22 cellular contexts compared by ENCODE assay signal in genomic region chr1:163176797-163177196, GRCh38. TPM values are rescaled to one million over a fixed set of nuclear protein-coding genes. Genes with fewer than 3 reads are reported as not detected.
A peak's percentile ranks its signal among the peaks of the same experiment; 100 is the strongest.
DNase-seq lines count a peak whose midpoint lies in the region; ATAC-seq and TF ChIP-seq lines count a peak whose summit lies in the region.
"Had no signal": no experiment of that assay in that cellular context is flagged by ENCODE, and none has a peak within 500 bp of the region (broad histone marks: within the 10 kb centered on the region; RNA-seq: fewer than 3 reads in every experiment).

No MANE protein-coding gene starts in this region.

- TF ChIP-seq CTCF in SK-N-SH (IDR thresholded peaks at IDR 0.05) (no peak), ascending aorta (IDR thresholded peaks at IDR 0.05) (no peak), tibial artery (IDR thresholded peaks at IDR 0.05) (no peak), esophagus muscularis mucosa (IDR thresholded peaks at IDR 0.05) (no peak), coronary artery (IDR thresholded peaks at IDR 0.05) (no peak)

- no peak for TF ChIP-seq RAD21 in SK-N-SH (IDR thresholded peaks at IDR 0.05; ENCODE audit: low read length)

- no peak for ATAC-seq in SK-N-SH treated with all-trans-retinoic acid at 6 μM for 48 hours
- ATAC-seq: A549 had no signal

- DNase-seq in SK-N-SH = no peak
- DNase-seq in ascending aorta (ENCODE audit: low spot score in 2 of 2) = no peak
- no peak for DNase-seq in tibial artery
- no peak for DNase-seq in esophagus muscularis mucosa (ENCODE audit: extremely low spot score)
- no peak for DNase-seq in NCI-H1436 (lab: John Stamatoyannopoulos, UW)
- DNase-seq in coronary artery (ENCODE audit: low spot score) = no peak
- DNase-seq: 8988T; ACHN; AML-193; BE2C; Calu3; CD4-positive, alpha-beta T cell; COR-L47; DMS153; DND-41; GM23248; H7; HCEC 1CT had no signal

- H3K4me3 ChIP-seq in SK-N-SH (ENCODE audit: low read depth in 2 of 2, low read length in 1 of 2) (no peak overlapping the region), ascending aorta (peak overlapping the region in 1 of 2 donors; percentile 56), tibial artery (no peak overlapping the region), esophagus muscularis mucosa (no peak overlapping the region), coronary artery (no peak overlapping the region)
- H3K4me3 ChIP-seq: A549; BLaER1 treated with 17β-estradiol and CSF1 and Interleukin-3, amounts not matched to agents 10 nM and 100 nM; GM23248 had no signal

- peak in 1 of 2 experiments; percentile 24; a peak in 1 of 4 replicates for TF ChIP-seq EP300 in SK-N-SH (IDR thresholded peaks at IDR 0.05; ENCODE audit: borderline replicate concordance in 1 of 2, low read depth in 1 of 2, low read length in 1 of 2)
- TF ChIP-seq EP300 in esophagus muscularis mucosa (IDR thresholded peaks at IDR 0.05) = no peak

- H3K4me1 ChIP-seq in SK-N-SH (ENCODE audit: control insufficient read depth in 1 of 2, insufficient read depth in 2 of 2, low read depth in 1 of 2, low read length in 1 of 2) = peaks cover 34 to 57% of the 10 kb centered on the region in 2 experiments
- peaks cover 0 to 45% of the 10 kb centered on the region in 2 donors for H3K4me1 ChIP-seq in ascending aorta
- H3K4me1 ChIP-seq in tibial artery = peaks cover 0 to 98% (median 18%) of the 10 kb centered on the region in 4 donors
- peaks cover 0 to 37% (median 34%) of the 10 kb centered on the region in 4 donors for H3K4me1 ChIP-seq in esophagus muscularis mucosa
- H3K4me1 ChIP-seq: BLaER1 treated with 17β-estradiol and CSF1 and Interleukin-3, amounts not matched to agents 10 nM and 100 nM had no signal

- peaks cover 30% of the 10 kb centered on the region for H3K79me2 ChIP-seq in SK-N-SH (ENCODE audit: insufficient read depth)

- H3K9ac ChIP-seq in SK-N-SH = no peak overlapping the region
- H3K9ac ChIP-seq: BLaER1 treated with 17β-estradiol and CSF1 and Interleukin-3, amounts not matched to agents 10 nM and 100 nM; GM23248 had no signal

- H3K27me3 ChIP-seq in SK-N-SH (ENCODE audit: insufficient read depth) (no peaks in the 10 kb centered on the region), ascending aorta (no peaks in the 10 kb centered on the region), tibial artery (no peaks in the 10 kb centered on the region), esophagus muscularis mucosa (no peaks in the 10 kb centered on the region)
- H3K27me3 ChIP-seq: BE2C; BLaER1 treated with 17β-estradiol and CSF1 and Interleukin-3, amounts not matched to agents 10 nM and 100 nM had no signal

- H2AFZ ChIP-seq in SK-N-SH (ENCODE audit: low read depth) = no peak overlapping the region
- H2AFZ ChIP-seq: GM23248 had no signal

- TF ChIP-seq POLR2A in esophagus muscularis mucosa (IDR thresholded peaks at IDR 0.05; ENCODE audit: low read depth) = no peak

- H3K9me2 ChIP-seq in SK-N-SH = no peaks in the 10 kb centered on the region

- H3K36me3 ChIP-seq in SK-N-SH (replicated peaks in 1 of 2; ENCODE audit: control insufficient read depth in 1 of 2, insufficient read depth in 2 of 2, low read length in 1 of 2) (peaks cover 3 to 16% of the 10 kb centered on the region in 2 experiments), ascending aorta (no peaks in the 10 kb centered on the region), tibial artery (no peaks in the 10 kb centered on the region), esophagus muscularis mucosa (no peaks in the 10 kb centered on the region)
- H3K36me3 ChIP-seq: BLaER1 treated with 17β-estradiol and CSF1 and Interleukin-3, amounts not matched to agents 10 nM and 100 nM had no signal

- H3K9me3 ChIP-seq in SK-N-SH = no peaks in the 10 kb centered on the region
- H3K9me3 ChIP-seq in ascending aorta = no peaks in the 10 kb centered on the region
- no peaks in the 10 kb centered on the region for H3K9me3 ChIP-seq in tibial artery
- no peaks in the 10 kb centered on the region for H3K9me3 ChIP-seq in esophagus muscularis mucosa
- H3K9me3 ChIP-seq: A549; BE2C; BLaER1 treated with 17β-estradiol and CSF1 and Interleukin-3, amounts not matched to agents 10 nM and 100 nM had no signal

- 70% methylated on average over 4 of the region's 4 CpGs for WGBS in SK-N-SH (ENCODE audit: low lambda C conversion rate)
- 92% methylated on average over 4 of the region's 4 CpGs for WGBS in esophagus muscularis mucosa

- CTCF ChIA-PET in SK-N-SH (lab: Yijun Ruan, JAX) = interaction anchor here (1.0 to 4.0 kb wide), 10 partner anchors 8 to 329 kb away, joined by 3 to 28 read pairs (median 6); no protein-coding TSS in a partner anchor

- no peak overlapping the region for H3K4me2 ChIP-seq in SK-N-SH
- H3K4me2 ChIP-seq: A549; BLaER1 treated with 17β-estradiol and CSF1 and Interleukin-3, amounts not matched to agents 10 nM and 100 nM had no signal

- intact Hi-C loops in ascending aorta (cut with DNase I) (loop anchor here (5.0 kb wide), 1 partner anchor 56 kb away; no protein-coding TSS in a partner anchor), tibial artery (cut with DNase I; ENCODE audit: low total_unique reads) (loop anchor here (5.0 kb wide), 2 partner anchors 141 to 299 kb away; no protein-coding TSS in a partner anchor), esophagus muscularis mucosa (cut with DNase I) (loop anchor here (5.0 kb wide), 2 partner anchors 141 to 314 kb away; partner anchors contain the start of gene CCDC190)

- H3K27ac ChIP-seq in SK-N-SH (ENCODE audit: low read depth in 2 of 2, low read length in 1 of 2) (peak overlapping the region in 1 of 2 experiments; percentile 67; a peak in 3 of 4 replicates), ascending aorta (peak overlapping the region; percentile 82 to 85), tibial artery (peak overlapping the region; percentile 60 to 85), esophagus muscularis mucosa (replicated peaks in 1 of 4) (no peak overlapping the region), coronary artery (peak overlapping the region in 1 of 2 donors; percentile 31)
- H3K27ac ChIP-seq: A549; BLaER1 treated with 17β-estradiol and CSF1 and Interleukin-3, amounts not matched to agents 10 nM and 100 nM; GM23248 had no signal

- H4K20me1 ChIP-seq in SK-N-SH (ENCODE audit: insufficient read depth) = no peaks in the 10 kb centered on the region
- H4K20me1 ChIP-seq: BLaER1 treated with 17β-estradiol and CSF1 and Interleukin-3, amounts not matched to agents 10 nM and 100 nM had no signal

- H3F3A ChIP-seq in SK-N-SH (replicated peaks; ENCODE audit: insufficient read depth) = peaks cover 24% of the 10 kb centered on the region

- POLR2A ChIA-PET in SK-N-SH (lab: Yijun Ruan, JAX) = interaction anchor here (1.2 to 1.9 kb wide), 4 partner anchors 10 to 295 kb away, joined by 3 to 6 read pairs (median 4); partner anchors contain the start of gene RGS4

TF ChIP-seq in SK-N-SH, 30 proteins besides CTCF, POLR2A, EP300 and RAD21:
- TF ChIP-seq PBX3 (IDR thresholded peaks at IDR 0.05) (peak; percentile 36; the same call in 1 of the 2 replicates), FOXJ3 (CRISPR knock-in tag; IDR thresholded peaks at IDR 0.05) (no peak), GATA2 (CRISPR knock-in tag; IDR thresholded peaks at IDR 0.05) (peak; percentile 80), USF1 (IDR thresholded peaks at IDR 0.05; ENCODE audit: borderline replicate concordance, low read depth) (no peak), JUND (IDR thresholded peaks at IDR 0.05) (no peak), TCF12 (IDR thresholded peaks at IDR 0.05) (no peak), NFIC (IDR thresholded peaks at IDR 0.05; ENCODE audit: borderline replicate concordance) (no peak)
TF ChIP-seq in SK-N-SH: peak in this region for 2.

TF ChIP-seq in SK-N-SH treated with all-trans-retinoic acid at 6 μM for 48 hours, 23 proteins besides CTCF, POLR2A, EP300 and RAD21:
- no peak for TF ChIP-seq ZNF70 (CRISPR knock-in tag; IDR thresholded peaks at IDR 0.05)

RNA-seq across cellular contexts. Expression of gene RGS5, which starts 25.9 kb away (rescaled TPM):
- polyA plus RNA-seq in SK-N-SH (2012; rRNA removed) = 260 and 290 TPM in 2 replicates
- 353 and 366 TPM in 2 replicates for polyA plus RNA-seq in SK-N-SH (2012; cell fraction: cytosol; rRNA removed)
- 151 and 170 TPM in 2 replicates for polyA plus RNA-seq in SK-N-SH (2012; cell fraction: nucleus; rRNA removed)
- total RNA-seq in ascending aorta = 732 TPM
- total RNA-seq in esophagus muscularis mucosa = 100 to 1,000 TPM in 3 of 4 donors, 10 to 100 TPM in 1; 88.9 to 455 (median 205) TPM
- polyA plus RNA-seq: CD14-positive monocyte had no signal

Comparison
In these comparisons a context has a peak if more than half of its experiments do, and no peak if none do; other contexts are left out.
1. H3K27ac ChIP-seq: peak in ascending aorta (2 of 2) and tibial artery (2 of 2); none in esophagus muscularis mucosa (0 of 4).